Comparison of ENCODE assay signal across 8 cellular contexts in genomic region chr6:33213166-33213988, GRCh38. TPM values are rescaled to one million over a fixed set of nuclear protein-coding genes. Genes with fewer than 3 reads are reported as not detected.
A peak's percentile ranks its signal among the peaks of the same experiment; 100 is the strongest.
DNase-seq lines count a peak whose midpoint lies in the region; ATAC-seq and TF ChIP-seq lines count a peak whose summit lies in the region.

No MANE protein-coding gene starts in this region.

- H3K27me3 Mint-ChIP-seq in T-helper 1 cell treated with Interleukin-12 subunit alpha and Interleukin-12 subunit beta and Interleukin-4 antibody, amounts not matched to agents 30 μg/mL and 1 μg/mL, for 36 hours (ENCODE audit: low read depth) = peaks cover 46% of the 10 kb centered on the region
- peaks cover 16% of the 10 kb centered on the region for H3K27me3 Mint-ChIP-seq in neural progenitor cell (ENCODE audit: insufficient read depth, low read depth)

- H3K27me3 ChIP-seq in neural progenitor cell = peaks cover 75% of the 10 kb centered on the region

- ATAC-seq in omental fat pad (ENCODE audit: low FRiP score) (no peak), GM21526 (IDR thresholded peaks at IDR 0.05; ENCODE audit: low FRiP score, unreplicated experiment) (no peak), HG02623 (IDR thresholded peaks at IDR 0.05; ENCODE audit: unreplicated experiment) (no peak)

- H3K4me3 ChIP-seq in SK-N-MC (peak overlapping the region; percentile 76), fibroblast of the aortic adventitia (ENCODE audit: low read depth, low read length) (peak overlapping the region; percentile 69), neural progenitor cell (peak overlapping the region; percentile 59)

- H3K4me1 ChIP-seq in neural progenitor cell = peaks cover 20% of the 10 kb centered on the region

- peak overlapping the region; percentile 86 for H3K4me2 ChIP-seq in neural progenitor cell

- peak overlapping the region; percentile 89 for H2AFZ ChIP-seq in neural progenitor cell (replicated peaks)

- no peaks in the 10 kb centered on the region for H3K9me3 Mint-ChIP-seq in T-helper 1 cell treated with Interleukin-12 subunit alpha and Interleukin-12 subunit beta and Interleukin-4 antibody, amounts not matched to agents 30 μg/mL and 1 μg/mL, for 36 hours
- H3K9me3 Mint-ChIP-seq in neural progenitor cell = no peaks in the 10 kb centered on the region

- peaks cover 28% of the 10 kb centered on the region for H3K4me1 Mint-ChIP-seq in T-helper 1 cell treated with Interleukin-12 subunit alpha and Interleukin-12 subunit beta and Interleukin-4 antibody, amounts not matched to agents 30 μg/mL and 1 μg/mL, for 36 hours (ENCODE audit: low read depth)
- peaks cover 64% of the 10 kb centered on the region for H3K4me1 Mint-ChIP-seq in neural progenitor cell

- H4K20me1 ChIP-seq in neural progenitor cell (ENCODE audit: low read depth) = peaks cover 42% of the 10 kb centered on the region

- H3K79me2 ChIP-seq in neural progenitor cell (ENCODE audit: low read depth) = peaks cover 10% of the 10 kb centered on the region

- H3K27ac Mint-ChIP-seq in T-helper 1 cell treated with Interleukin-12 subunit alpha and Interleukin-12 subunit beta and Interleukin-4 antibody, amounts not matched to agents 30 μg/mL and 1 μg/mL, for 36 hours = no peak overlapping the region
- peak overlapping the region; percentile 94 for H3K27ac Mint-ChIP-seq in neural progenitor cell

- DNase-seq in T-helper 1 cell = no peak
- no peak for DNase-seq in SK-N-MC (ENCODE audit: low read depth, low spot score)
- no peak for DNase-seq in fibroblast of the aortic adventitia (ENCODE audit: low read depth)
- peak; percentile 63 for DNase-seq in neural progenitor cell (ENCODE audit: low spot score)
- DNase-seq in omental fat pad (ENCODE audit: low spot score) = no peak

- peak overlapping the region; percentile 57 for H3K9ac ChIP-seq in SK-N-MC (ENCODE audit: insufficient read length)
- H3K9ac ChIP-seq in neural progenitor cell = peak overlapping the region; percentile 44

- H3K27ac ChIP-seq in SK-N-MC (no peak overlapping the region), neural progenitor cell (no peak overlapping the region)

- H3K9me3 ChIP-seq in SK-N-MC (ENCODE audit: low read depth, low read length) (no peaks in the 10 kb centered on the region), neural progenitor cell (ENCODE audit: low read depth) (no peaks in the 10 kb centered on the region)

- H3K36me3 ChIP-seq in SK-N-MC (ENCODE audit: insufficient read depth, low read length) = peaks cover 20% of the 10 kb centered on the region
- no peaks in the 10 kb centered on the region for H3K36me3 ChIP-seq in neural progenitor cell

- peaks cover 28% of the 10 kb centered on the region for H3K36me3 Mint-ChIP-seq in T-helper 1 cell treated with Interleukin-12 subunit alpha and Interleukin-12 subunit beta and Interleukin-4 antibody, amounts not matched to agents 30 μg/mL and 1 μg/mL, for 36 hours (ENCODE audit: low read depth)
- H3K36me3 Mint-ChIP-seq in neural progenitor cell = peaks cover 17% of the 10 kb centered on the region

- H3F3A ChIP-seq in neural progenitor cell (ENCODE audit: low read depth) = peaks cover 31% of the 10 kb centered on the region

- TF ChIP-seq CTCF in fibroblast of the aortic adventitia (IDR thresholded peaks at IDR 0.05; ENCODE audit: insufficient read depth, low read length) (no peak), neural progenitor cell (IDR thresholded peaks at IDR 0.05) (no peak), omental fat pad (IDR thresholded peaks at IDR 0.05) (no peak)

- H3K4me3 Mint-ChIP-seq in T-helper 1 cell treated with Interleukin-12 subunit alpha and Interleukin-12 subunit beta and Interleukin-4 antibody, amounts not matched to agents 30 μg/mL and 1 μg/mL, for 36 hours = peak overlapping the region; percentile 37
- peak overlapping the region; percentile 85 for H3K4me3 Mint-ChIP-seq in neural progenitor cell

RNA-seq across cellular contexts. Expression of gene RING1, which starts 5.1 kb away (rescaled TPM):
- total RNA-seq in fibroblast of the aortic adventitia (ENCODE audit: low replicate concordance) (28.9 and 46.9 TPM in 2 replicates), neural progenitor cell (ENCODE audit: low replicate concordance) (12.1 and 20.2 TPM in 2 replicates), omental fat pad (10 to 100 TPM; 13.1 to 20.1 (median 15.7) TPM)

RNA-seq across cellular contexts. Expression of gene HSD17B8, which starts 8.9 kb away (rescaled TPM):
- 2.6 and 4.2 TPM in 2 replicates for total RNA-seq in fibroblast of the aortic adventitia (ENCODE audit: low replicate concordance)
- 4.8 and 9.5 TPM in 2 replicates for total RNA-seq in neural progenitor cell (ENCODE audit: low replicate concordance)
- 10 to 100 TPM in 2 of 4 donors, 1 to 10 TPM in 2; 6.9 to 13.6 (median 11.0) TPM for total RNA-seq in omental fat pad

RNA-seq across cellular contexts. Expression of gene SLC39A7, which starts 12.7 kb away (rescaled TPM):
- total RNA-seq in fibroblast of the aortic adventitia (ENCODE audit: low replicate concordance) (71.3 and 121 TPM in 2 replicates), neural progenitor cell (ENCODE audit: low replicate concordance) (40.8 and 59.2 TPM in 2 replicates), omental fat pad (10 to 100 TPM; 57.5 to 82.8 (median 70.1) TPM)

RNA-seq across cellular contexts. Expression of gene RXRB, which starts 12.9 kb away (rescaled TPM):
- total RNA-seq in fibroblast of the aortic adventitia (ENCODE audit: low replicate concordance) (11.1 and 22.6 TPM in 2 replicates), neural progenitor cell (ENCODE audit: low replicate concordance) (10.2 and 21.7 TPM in 2 replicates), omental fat pad (10 to 100 TPM; 19.9 to 35.9 (median 22.7) TPM)

RNA-seq across cellular contexts. Expression of gene COL11A2, which starts 21.1 kb away (rescaled TPM):
- 0.09 and 0.74 TPM in 2 replicates for total RNA-seq in fibroblast of the aortic adventitia (ENCODE audit: low replicate concordance)
- 0.49 and 0.99 TPM in 2 replicates for total RNA-seq in neural progenitor cell (ENCODE audit: low replicate concordance)
- total RNA-seq in omental fat pad = 1 to 10 TPM in 1 of 4 donors, under 1 TPM in 3; 0.13 to 1.3 (median 0.53) TPM
